24 cellular contexts compared by ENCODE assay signal in the genomic region with DNA sequence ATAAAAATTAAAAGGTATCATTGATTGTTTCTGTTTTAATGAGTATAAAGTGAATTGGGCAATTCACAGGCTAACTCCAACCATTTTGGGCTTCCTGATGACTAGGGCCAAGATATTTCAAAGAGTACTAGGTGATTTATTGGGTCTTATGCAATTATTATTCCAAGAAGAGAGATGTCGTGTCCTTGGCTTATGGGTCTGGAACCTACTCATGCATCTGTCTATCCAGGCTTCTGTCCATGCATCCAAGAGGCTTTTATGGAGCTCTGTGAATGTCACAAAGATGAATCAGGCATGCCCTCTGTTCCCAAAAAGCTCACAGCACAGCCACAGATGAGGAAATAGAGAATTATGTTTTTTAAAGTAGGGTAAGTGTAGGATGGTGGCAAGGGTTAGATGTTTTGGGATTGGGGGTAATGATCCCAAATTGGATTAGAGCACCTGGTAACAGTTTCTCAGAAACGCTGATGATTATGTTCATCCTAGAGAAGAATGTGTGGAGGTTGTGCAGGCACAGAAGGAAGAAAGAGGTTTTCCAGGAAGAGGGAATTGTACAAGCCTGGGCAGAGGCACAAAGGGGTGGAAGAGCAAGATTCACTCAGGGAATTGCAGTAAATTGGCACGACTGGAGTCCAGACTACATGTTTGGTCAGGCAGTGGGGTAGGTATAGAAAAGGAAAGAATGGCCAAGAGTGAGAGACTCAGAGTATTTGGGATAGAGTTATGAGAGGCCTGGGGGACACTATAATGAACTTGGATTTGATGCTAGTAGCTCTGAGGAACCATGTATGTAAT.
DNase-seq lines count a peak whose midpoint lies in the region; ATAC-seq and TF ChIP-seq lines count a peak whose summit lies in the region.
"Had no signal": no experiment of that assay in that cellular context is flagged by ENCODE, and none has a peak within 500 bp of the region (broad histone marks: within the 10 kb centered on the region; RNA-seq: fewer than 3 reads in every experiment).

No MANE protein-coding gene starts in this region.

- peak overlapping the region in 1 of 4 donors; percentile 9 for H3K27ac ChIP-seq in gastroesophageal sphincter
- H3K27ac ChIP-seq: cardiac muscle cell, dorsolateral prefrontal cortex, SJCRH30 had no signal

- DNase-seq in AG10803 (ENCODE audit: low read depth) (peak; percentile 96), RPMI7951 (ENCODE audit: low read depth) (peak; percentile 35), skeletal muscle cell (ENCODE audit: low read depth) (peak; percentile 51), KG1 (lab: John Stamatoyannopoulos, UW) (no peak)
- DNase-seq in activated CD4-positive, alpha-beta T cell treated with anti-CD3 and anti-CD28 coated beads, Interleukin-2, amount 50 U/mL, for 4 hours, result no peak
- DNase-seq: activated B cell treated with CpG ODN at 0.5 μM for 24 hours; activated CD8-positive, alpha-beta T cell treated with anti-CD3 and anti-CD28 coated beads, Interleukin-2, amount 10 ng/mL, durations not matched to agents 7 days and 5 days; activated T-cell treated with anti-CD3 and anti-CD28 coated beads, Interleukin-2, amount 50 U/mL, for 72 hours; dorsolateral prefrontal cortex; erythroblast; GOT3; head of caudate nucleus; left ventricle myocardium superior; NCI-H2107; NCI-H524 treated with DMSO at 0.1 percent for 48 hours; occipital lobe; OCI-M1; stimulated activated CD4-positive, alpha-beta T cell treated with anti-CD3 and anti-CD28 coated beads, Interleukin-4, amount 100 ng/mL, for 1 hour; T-helper 2 cell had no signal

- TF ChIP-seq EP300 in gastroesophageal sphincter (IDR thresholded peaks at IDR 0.05), result no peak

- TF ChIP-seq POLR2A in gastroesophageal sphincter (IDR thresholded peaks at IDR 0.05), result no peak

- H3K36me3 ChIP-seq in gastroesophageal sphincter, result no peaks in the 10 kb centered on the region
- H3K36me3 ChIP-seq: cardiac muscle cell, SJCRH30 had no signal

- WGBS in gastroesophageal sphincter (ENCODE audit: low coverage in 1 of 2), 2 donors, result 49 to 60% methylated on average over 3 of the region's 3 CpGs

- TF ChIP-seq CTCF in AG10803 (conservative IDR thresholded peaks at IDR 0.05; ENCODE audit: low read length) (no peak), gastroesophageal sphincter (IDR thresholded peaks at IDR 0.05) (no peak)

- H3K9me3 ChIP-seq in gastroesophageal sphincter, result no peaks in the 10 kb centered on the region
- H3K9me3 ChIP-seq: SJCRH30 had no signal

- ATAC-seq in gastroesophageal sphincter (peak; percentile 85), GM21515 (IDR thresholded peaks at IDR 0.05; ENCODE audit: unreplicated experiment) (no peak)
- ATAC-seq in activated CD4-positive, CD25-positive, alpha-beta regulatory T cell treated with anti-CD3 and anti-CD28 coated beads, Interleukin-2, amount 50 U/mL, for 24 hours, result no peak
- ATAC-seq: activated CD8-positive, alpha-beta T cell treated with anti-CD3 and anti-CD28 coated beads, Interleukin-2, amount 10 ng/mL, durations not matched to agents 7 days and 5 days; activated T-cell treated with anti-CD3 and anti-CD28 coated beads, Interleukin-2, amount 50 U/mL, for 72 hours; left ventricle myocardium superior had no signal

- peaks cover 3 to 9% (median 5%) of the 10 kb centered on the region in 3 donors for H3K4me1 ChIP-seq in gastroesophageal sphincter

- H3K4me3 ChIP-seq in AG10803 (ENCODE audit: low read length) (no peak overlapping the region), gastroesophageal sphincter (no peak overlapping the region), skeletal muscle cell (ENCODE audit: low read depth, low read length) (no peak overlapping the region)
- H3K4me3 ChIP-seq: cardiac muscle cell, dorsolateral prefrontal cortex, SJCRH30 had no signal

- H3K27me3 ChIP-seq in gastroesophageal sphincter, result no peaks in the 10 kb centered on the region
- H3K27me3 ChIP-seq: cardiac muscle cell, dorsolateral prefrontal cortex, SJCRH30 had no signal

Comparison
In these comparisons a context has a peak if more than half of its experiments do, and no peak if none do; other contexts are left out.
1. DNase-seq: peak in AG10803 (single experiment), RPMI7951 (single experiment) and skeletal muscle cell (single experiment); none in activated CD4-positive, alpha-beta T cell treated with anti-CD3 and anti-CD28 coated beads, Interleukin-2, amount 50 U/mL, for 4 hours (0 of 2) and KG1 (single experiment).